12 cellular contexts compared by ENCODE assay signal in genomic region chr3:10390641-10391373, GRCh38.
"Had no signal": no experiment of that assay in that cellular context is flagged by ENCODE, and none has a peak within 500 bp of the region (broad histone marks: within the 10 kb centered on the region; RNA-seq: fewer than 3 reads in every experiment).

No MANE protein-coding gene starts in this region.

- FAIRE-seq: colon, keratinocyte had no signal

- H3K27ac ChIP-seq: gastrocnemius medialis, heart right ventricle, left lung, tibial artery had no signal

- H3K4me3 ChIP-seq: gastrocnemius medialis, heart right ventricle, left lung, tibial artery had no signal

- ATAC-seq: gastrocnemius medialis had no signal

- H3K27me3 ChIP-seq: gastrocnemius medialis, left lung had no signal

- H3K4me1 ChIP-seq: heart right ventricle, left lung, tibial artery had no signal

- H3K4me3 Mint-ChIP-seq: activated naive CD4-positive, alpha-beta T cell treated with anti-CD3 and anti-CD28 coated beads for 36 hours; activated T-helper 17 cell treated with anti-CD3 and anti-CD28 coated beads, Interleukin-2, amount 50 U/mL, for 72 hours; T-helper 1 cell treated with Interleukin-12 subunit alpha and Interleukin-12 subunit beta and Interleukin-4 antibody, amounts not matched to agents 30 μg/mL and 1 μg/mL, for 36 hours had no signal

- H3K36me3 ChIP-seq: gastrocnemius medialis, heart right ventricle, left lung, tibial artery had no signal

- H3K27me3 Mint-ChIP-seq: activated T-helper 17 cell treated with anti-CD3 and anti-CD28 coated beads, Interleukin-2, amount 50 U/mL, for 72 hours had no signal

- H3K27ac Mint-ChIP-seq: activated T-helper 17 cell treated with anti-CD3 and anti-CD28 coated beads, Interleukin-2, amount 50 U/mL, for 72 hours; T-helper 1 cell treated with Interleukin-12 subunit alpha and Interleukin-12 subunit beta and Interleukin-4 antibody, amounts not matched to agents 30 μg/mL and 1 μg/mL, for 36 hours had no signal

- DNase-seq: activated CD4-positive, alpha-beta T cell treated with anti-CD3 and anti-CD28 coated beads for 48 hours; activated CD8-positive, alpha-beta memory T cell treated with anti-CD3 and anti-CD28 coated beads for 24 hours; activated naive CD4-positive, alpha-beta T cell treated with anti-CD3 and anti-CD28 coated beads for 36 hours; effector CD4-positive, alpha-beta T cell; gastrocnemius medialis; heart right ventricle; tibial artery had no signal

- H3K9me3 Mint-ChIP-seq: activated T-helper 17 cell treated with anti-CD3 and anti-CD28 coated beads, Interleukin-2, amount 50 U/mL, for 72 hours; T-helper 1 cell treated with Interleukin-12 subunit alpha and Interleukin-12 subunit beta and Interleukin-4 antibody, amounts not matched to agents 30 μg/mL and 1 μg/mL, for 36 hours had no signal

- H3K9me3 ChIP-seq: gastrocnemius medialis had no signal
